ENCODE assay signal across 21 cellular contexts in the genomic region with DNA sequence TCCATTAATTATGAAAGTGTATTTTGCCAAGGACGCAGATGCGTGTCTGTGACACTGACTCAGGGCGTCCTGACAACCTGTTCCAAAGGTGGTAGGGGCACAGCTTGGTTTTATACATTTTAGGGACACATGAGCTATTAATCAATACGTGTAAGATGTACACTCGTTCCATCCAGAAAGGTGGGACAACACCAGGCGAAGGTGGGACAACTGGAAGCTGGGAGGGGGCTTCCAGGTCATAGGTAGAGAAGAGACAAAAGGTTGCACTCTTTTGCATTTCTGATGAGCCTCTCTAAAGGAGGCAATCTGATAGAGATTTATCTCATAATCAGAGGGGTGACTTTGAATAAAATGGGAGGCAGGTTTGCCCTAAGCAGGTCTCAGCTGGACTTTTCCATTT.
"Had no signal": no experiment of that assay in that cellular context is flagged by ENCODE, and none has a peak within 500 bp of the region (broad histone marks: within the 10 kb centered on the region; RNA-seq: fewer than 3 reads in every experiment).

No MANE protein-coding gene starts in this region.

- H3K4me1 Mint-ChIP-seq: WTC11 had no signal

- DNase-seq: activated CD4-positive, alpha-beta T cell treated with anti-CD3 and anti-CD28 coated beads for 4 hours; amygdala; dorsolateral prefrontal cortex; heart left ventricle; left lung; midbrain; occipital lobe; posterior cingulate gyrus; stimulated activated CD4-positive, alpha-beta T cell treated with anti-CD3 and anti-CD28 coated beads, Interleukin-12 subunit alpha, Interleukin-12 subunit beta, amount 100 ng/mL, for 4 hours; stimulated activated CD4-positive, alpha-beta T cell treated with anti-CD3 and anti-CD28 coated beads, Interleukin-1b, Interleukin-23, amount 100 ng/mL, for 48 hours; stimulated activated naive CD8-positive, alpha-beta T cell treated with anti-CD3 and anti-CD28 coated beads, Interleukin-15, Interleukin-2, amounts not matched to agents 100 U/mL and 50 U/mL, for 24 hours; substantia nigra; SW 1271; tibial artery had no signal

- H3K27ac Mint-ChIP-seq: WTC11 had no signal

- H3K4me1 ChIP-seq: gastroesophageal sphincter, heart left ventricle, left lung, right atrium auricular region, tibial artery had no signal

- H3K27me3 ChIP-seq: cardiac muscle cell, dorsolateral prefrontal cortex, gastroesophageal sphincter, heart left ventricle, left lung, right atrium auricular region, tibial artery had no signal

- ATAC-seq: esophagus mucosa; gastroesophageal sphincter; heart left ventricle; left lung; stimulated activated naive CD8-positive, alpha-beta T cell treated with anti-CD3 and anti-CD28 coated beads, Interleukin-15, Interleukin-2, amounts not matched to agents 100 U/mL and 50 U/mL, for 24 hours; WTC11 had no signal

- H3K27ac ChIP-seq: cardiac muscle cell, dorsolateral prefrontal cortex, gastroesophageal sphincter, heart left ventricle, left lung, right atrium auricular region, tibial artery had no signal

- H3K27me3 Mint-ChIP-seq: activated naive CD4-positive, alpha-beta T cell treated with anti-CD3 and anti-CD28 coated beads, Interleukin-2, amount 50 U/mL, for 24 hours had no signal

- H3K4me3 ChIP-seq: cardiac muscle cell, dorsolateral prefrontal cortex, gastroesophageal sphincter, heart left ventricle, left lung, right atrium auricular region, tibial artery had no signal

- H3K4me3 Mint-ChIP-seq: activated naive CD4-positive, alpha-beta T cell treated with anti-CD3 and anti-CD28 coated beads, Interleukin-2, amount 50 U/mL, for 24 hours; activated T-helper 1 cell treated with anti-CD3 and anti-CD28 coated beads, Interleukin-12 subunit alpha, Interleukin-12 subunit beta, Interleukin-2, Interleukin-4 antibody, amounts not matched to agents 30 ng/mL and 10 ng/mL and 1 ng/mL, durations not matched to agents 14 hours and 24 hours and 36 hours; WTC11 had no signal
